14 cellular contexts compared by ENCODE assay signal in the genomic region with DNA sequence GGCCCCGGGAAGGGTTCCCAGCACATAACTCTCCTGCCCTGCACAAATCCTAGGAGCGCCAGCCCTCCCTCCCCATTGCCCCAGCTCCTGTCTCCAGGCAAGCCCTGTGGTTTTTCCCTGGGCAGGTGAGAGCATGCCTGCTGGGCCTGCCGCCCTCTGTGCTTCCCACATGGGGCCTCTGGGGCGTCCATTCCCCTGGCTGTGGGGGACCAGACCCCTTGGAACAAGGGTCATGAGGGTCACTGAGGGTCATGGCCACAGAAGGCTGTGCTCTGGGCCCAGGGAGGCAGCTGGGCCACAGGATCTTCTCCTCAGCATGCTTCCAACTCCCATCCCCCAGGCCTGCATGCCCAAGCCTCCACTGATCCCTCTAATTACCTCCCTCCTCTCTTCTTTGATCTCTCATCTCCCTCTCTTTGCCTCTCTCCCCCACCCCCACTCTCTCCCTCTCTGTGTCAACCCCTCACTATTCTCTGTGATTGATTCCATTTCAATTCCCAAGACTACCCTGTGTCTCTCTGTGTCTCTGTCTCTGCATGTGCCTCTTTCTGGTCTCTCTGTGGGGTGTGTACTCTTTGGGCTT. TPM values are rescaled to one million over a fixed set of nuclear protein-coding genes. Genes with fewer than 3 reads are reported as not detected.
A peak's percentile ranks its signal among the peaks of the same experiment; 100 is the strongest.
DNase-seq lines count a peak whose midpoint lies in the region; ATAC-seq, FAIRE-seq and TF ChIP-seq lines count a peak whose summit lies in the region.
"Had no signal": no experiment of that assay in that cellular context is flagged by ENCODE, and none has a peak within 500 bp of the region (broad histone marks: within the 10 kb centered on the region; RNA-seq: fewer than 3 reads in every experiment).

No MANE protein-coding gene starts in this region.

- intact Hi-C loops in MCF 10A (cut with micrococcal nuclease) (no loop called here), breast epithelium (cut with DNase I; ENCODE audit: low total_unique reads) (no loop called here), upper lobe of right lung (cut with DNase I) (no loop called here)

- peak overlapping the region; percentile 91 for H3K27ac Mint-ChIP-seq in MCF 10A (ENCODE audit: low read depth, unreplicated experiment)

- H3K4me1 ChIP-seq in breast epithelium: no peaks in the 10 kb centered on the region
- H3K4me1 ChIP-seq in keratinocyte (ENCODE audit: control insufficient read depth, extremely low read depth, insufficient read depth, low read length): peaks cover 34% of the 10 kb centered on the region
- H3K4me1 ChIP-seq in upper lobe of right lung: peaks cover 8% of the 10 kb centered on the region

- no peak overlapping the region for H2AFZ ChIP-seq in keratinocyte (ENCODE audit: control insufficient read depth, low read length)

- peaks cover 15% of the 10 kb centered on the region for H4K20me1 ChIP-seq in keratinocyte (ENCODE audit: control insufficient read depth, extremely low read depth, insufficient read depth, low read length)

- TF ChIP-seq CTCF in MCF 10A (IDR thresholded peaks at IDR 0.05; ENCODE audit: unreplicated experiment): no peak
- no peak for TF ChIP-seq CTCF in breast epithelium (IDR thresholded peaks at IDR 0.05)
- no peak for TF ChIP-seq CTCF in keratinocyte (optimal IDR thresholded peaks at IDR 0.05 in 1 of 3, IDR thresholded peaks at IDR 0.05 in 1 of 3, conservative IDR thresholded peaks at IDR 0.05 in 1 of 3; ENCODE audit: extremely low read depth in 1 of 3, insufficient read depth in 2 of 3, low read length in 3 of 3)
- no peak for TF ChIP-seq CTCF in upper lobe of right lung (IDR thresholded peaks at IDR 0.05)

- H3K79me2 ChIP-seq in keratinocyte (ENCODE audit: control insufficient read depth, insufficient read depth, low read length): peaks cover 45% of the 10 kb centered on the region

- FAIRE-seq in keratinocyte (lab: Jason Lieb, UNC) (peak; percentile 78), GM19239 (lab: Jason Lieb, UNC) (no peak)

- DNase-seq in MCF 10A (ENCODE audit: unreplicated experiment) (peak; percentile 49), breast epithelium (ENCODE audit: low spot score in 2 of 2) (no peak), SW480 (ENCODE audit: low spot score) (peak; percentile 75), keratinocyte (ENCODE audit: low read depth, low spot score) (no peak), upper lobe of right lung (peak; percentile 59), GM19239 (ENCODE audit: insufficient read length, low spot score) (no peak), germinal center (ENCODE audit: low spot score) (no peak), DMS79 treated with DMSO at 0.1 percent for 48 hours (lab: John Stamatoyannopoulos, UW) (no peak)
- DNase-seq: activated CD4-positive, alpha-beta T cell treated with anti-CD3 and anti-CD28 coated beads, Interleukin-2, amount 50 U/mL, for 48 hours; activated naive CD4-positive, alpha-beta T cell; cerebellar nuclear complex; KBM-7 had no signal

- peaks cover 26% of the 10 kb centered on the region for H3K4me1 Mint-ChIP-seq in MCF 10A (ENCODE audit: insufficient read depth, unreplicated experiment)

- no peak for TF ChIP-seq POLR2A in breast epithelium (IDR thresholded peaks at IDR 0.05)

- no peak overlapping the region for H3K9ac ChIP-seq in keratinocyte (ENCODE audit: control insufficient read depth, extremely low read depth, insufficient read depth, low read length)

- no peak overlapping the region for H3K27ac ChIP-seq in breast epithelium
- no peak overlapping the region for H3K27ac ChIP-seq in keratinocyte (ENCODE audit: control insufficient read depth, insufficient read depth, low read length)
- no peak overlapping the region for H3K27ac ChIP-seq in upper lobe of right lung

- no peaks in the 10 kb centered on the region for H3K9me3 ChIP-seq in breast epithelium
- no peaks in the 10 kb centered on the region for H3K9me3 ChIP-seq in keratinocyte (ENCODE audit: control insufficient read depth, low read depth, low read length)
- H3K9me3 ChIP-seq in upper lobe of right lung: no peaks in the 10 kb centered on the region

- no TSS peak for BruUV-seq in MCF 10A (replicated peaks; lab: Mats Ljungman, UMichigan)

- peaks cover 26% of the 10 kb centered on the region for H3K36me3 Mint-ChIP-seq in MCF 10A (ENCODE audit: insufficient read depth, unreplicated experiment)

- CTCF ChIA-PET in MCF 10A (lab: Yijun Ruan, JAX): interaction anchor here (0.5 to 1.1 kb wide), 7 partner anchors 14 to 277 kb away, joined by 3 to 6 read pairs (median 3); no protein-coding TSS in a partner anchor

- H3K9me1 ChIP-seq in keratinocyte (ENCODE audit: control insufficient read depth, extremely low read depth, insufficient read depth, low read length): peaks cover 5% of the 10 kb centered on the region

- H3K27me3 ChIP-seq in breast epithelium: no peaks in the 10 kb centered on the region
- no peaks in the 10 kb centered on the region for H3K27me3 ChIP-seq in keratinocyte (ENCODE audit: control insufficient read depth, extremely low read depth, insufficient read depth, low read length)
- H3K27me3 ChIP-seq in upper lobe of right lung: no peaks in the 10 kb centered on the region

- H3K4me3 ChIP-seq in breast epithelium: no peak overlapping the region
- H3K4me3 ChIP-seq in keratinocyte (ENCODE audit: control insufficient read depth in 2 of 3, extremely low read depth in 1 of 3, insufficient read depth in 2 of 3, low read depth in 1 of 3, low read length in 3 of 3): peak overlapping the region in 2 of 3 experiments; percentile 15 to 30
- no peak overlapping the region for H3K4me3 ChIP-seq in upper lobe of right lung

- dilution Hi-C loops in keratinocyte (cut with MboI; ENCODE audit: extremely low pct_ligation_motif_present, low sequenced_read_pairs): no loop called here

- ATAC-seq in upper lobe of right lung: no peak
- ATAC-seq: Panc1 had no signal

- peak overlapping the region; percentile 13 for H3K4me3 Mint-ChIP-seq in MCF 10A (ENCODE audit: unreplicated experiment)

- POLR2A ChIA-PET in MCF 10A (lab: Yijun Ruan, JAX): interaction anchor here (0.6 to 1.4 kb wide), 2 partner anchors 18 to 134 kb away, joined by 3 to 10 read pairs; no protein-coding TSS in a partner anchor

- H3K9me3 Mint-ChIP-seq in MCF 10A (ENCODE audit: unreplicated experiment): no peaks in the 10 kb centered on the region

- no peaks in the 10 kb centered on the region for H3K36me3 ChIP-seq in breast epithelium
- peaks cover 40 to 59% of the 10 kb centered on the region in 2 experiments for H3K36me3 ChIP-seq in keratinocyte (ENCODE audit: control insufficient read depth in 2 of 2, extremely low read depth in 1 of 2, insufficient read depth in 2 of 2, low read length in 2 of 2)
- H3K36me3 ChIP-seq in upper lobe of right lung: no peaks in the 10 kb centered on the region

- H3K4me2 ChIP-seq in keratinocyte (ENCODE audit: control insufficient read depth, extremely low read depth, insufficient read depth, low read depth, low read length): peak overlapping the region; percentile 52

- no peaks in the 10 kb centered on the region for H3K27me3 Mint-ChIP-seq in MCF 10A (ENCODE audit: insufficient read depth, unreplicated experiment)

RNA-seq across cellular contexts. Expression of gene MDFI, which starts 6.1 kb away (rescaled TPM):
- 39.1 and 59.1 TPM in 2 replicates for total RNA-seq in MCF 10A (2022)
- 10 to 100 TPM; 26.7 to 75.8 (median 36.1) TPM for total RNA-seq in breast epithelium
- 60.1 to 104 TPM (median 76.2 TPM) in 3 replicates for polyA plus RNA-seq in keratinocyte
- polyA plus RNA-seq in keratinocyte (2011; ENCODE audit: low read depth): 11.8 TPM
- polyA plus RNA-seq in keratinocyte (2011; cell fraction: cytosol; rRNA removed): 51.0 and 110 TPM in 2 replicates
- polyA plus RNA-seq in keratinocyte (2011; cell fraction: nucleus; rRNA removed): 108 and 157 TPM in 2 replicates
- 37.2 and 90.1 TPM in 2 replicates for polyA plus RNA-seq in keratinocyte (2012; ENCODE audit: low replicate concordance)
- 32.9 to 60.9 TPM (median 37.5 TPM) in 3 replicates for polyA minus RNA-seq in keratinocyte
- polyA minus RNA-seq in keratinocyte (2011; cell fraction: cytosol; rRNA and poly(A)+ RNA removed): 109 TPM
- polyA minus RNA-seq in keratinocyte (2011; cell fraction: nucleus; rRNA and poly(A)+ RNA removed): 32.3 and 41.4 TPM in 2 replicates
- total RNA-seq in upper lobe of right lung: 11.0 TPM
- total RNA-seq: T-helper 2 cell treated with Interferon-gamma antibody and Interleukin-4, amounts not matched to agents 100 ng/mL and 5 ng/mL, for 36 hours had no signal

Comparison
In these comparisons a context has a peak if more than half of its experiments do, and no peak if none do; other contexts are left out.
1. DNase-seq: peak in MCF 10A (single experiment), SW480 (single experiment) and upper lobe of right lung (single experiment); none in breast epithelium (0 of 2), keratinocyte (single experiment), GM19239 (single experiment), germinal center (single experiment) and DMS79 treated with DMSO at 0.1 percent for 48 hours (single experiment).
2. H3K4me3 ChIP-seq: peak in keratinocyte (2 of 3); none in breast epithelium (0 of 3) and upper lobe of right lung (single experiment).